ENCODE assay signal across 19 cellular contexts in the genomic region with DNA sequence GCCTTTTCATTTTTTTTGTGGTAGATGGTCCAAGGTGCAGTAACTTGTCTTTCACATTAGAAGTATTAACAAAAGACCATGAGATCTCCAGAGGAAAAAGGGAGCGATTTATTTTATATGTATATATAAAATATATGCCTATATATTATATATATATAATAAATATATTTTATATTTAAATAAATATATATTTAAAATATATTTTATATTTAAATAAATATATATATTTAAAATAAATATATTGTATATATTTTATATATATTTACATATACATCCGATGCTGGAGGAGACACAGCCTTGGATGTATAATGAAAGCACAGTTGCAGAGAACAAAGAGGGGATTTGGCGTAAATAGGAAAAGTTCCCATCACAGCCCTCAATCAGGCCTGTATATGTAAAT.
DNase-seq lines count a peak whose midpoint lies in the region; ATAC-seq, FAIRE-seq and TF ChIP-seq lines count a peak whose summit lies in the region.
"Had no signal": no experiment of that assay in that cellular context is flagged by ENCODE, and none has a peak within 500 bp of the region (broad histone marks: within the 10 kb centered on the region; RNA-seq: fewer than 3 reads in every experiment).

No MANE protein-coding gene starts in this region.

- H3K36me3 ChIP-seq in pancreas = no peaks in the 10 kb centered on the region

- H3K9me3 Mint-ChIP-seq in WTC11 = peaks cover 26% of the 10 kb centered on the region

- FAIRE-seq in G401.6 (lab: Jason Lieb, UNC) = peak; percentile 83
- FAIRE-seq in pancreas (lab: Jason Lieb, UNC) = peak; percentile 59
- FAIRE-seq: GM12892, GM19239, H1 had no signal

- CTCF ChIA-PET in WTC11 (lab: Charles Lee) = no interaction called here

- no peaks in the 10 kb centered on the region for H3K27me3 ChIP-seq in pancreas

- ATAC-seq in WTC11 = no peak
- no peak for ATAC-seq in pancreas
- no peak for ATAC-seq in HG03565 (IDR thresholded peaks at IDR 0.05; ENCODE audit: unreplicated experiment)

- H3K9me3 ChIP-seq in pancreas = no peaks in the 10 kb centered on the region

- POLR2A ChIA-PET in WTC11 (lab: Charles Lee) = no interaction called here

- 86 to 95% methylated on average over 3 of the region's 3 CpGs for WGBS in pancreas, 2 donors

- H3K36me3 Mint-ChIP-seq in WTC11 = peaks cover 18% of the 10 kb centered on the region
- H3K36me3 Mint-ChIP-seq: CD4-positive, alpha-beta memory T cell had no signal

- H3K27ac Mint-ChIP-seq in WTC11 = no peak overlapping the region
- H3K27ac Mint-ChIP-seq: CD4-positive, alpha-beta memory T cell had no signal

- TF ChIP-seq CTCF in WTC11 (IDR thresholded peaks at IDR 0.05) (no peak), pancreas (IDR thresholded peaks at IDR 0.05) (no peak)

- DNase-seq in WTC11 (ENCODE audit: low spot score) (no peak), pancreas (no peak), NCI-H146 treated with DMSO at 0.1 percent for 48 hours (lab: John Stamatoyannopoulos, UW; ENCODE audit: unreplicated experiment) (no peak), hippocampal formation (lab: John Stamatoyannopoulos, UW) (no peak)
- DNase-seq: 8988T; C1 segment of cervical spinal cord; Calu3; CD4-positive, alpha-beta memory T cell; COR-L47; DMS53; DMS79 treated with DMSO at 0.1 percent for 48 hours; GM23248; H7; HCEC 1CT had no signal

- H3K27ac ChIP-seq in pancreas = no peak overlapping the region
- H3K27ac ChIP-seq: GM23248 had no signal

- H3K4me3 Mint-ChIP-seq in WTC11 = no peak overlapping the region
- H3K4me3 Mint-ChIP-seq: CD4-positive, alpha-beta memory T cell had no signal

- peaks cover 6% of the 10 kb centered on the region for H3K27me3 Mint-ChIP-seq in WTC11 (ENCODE audit: low read depth)
- H3K27me3 Mint-ChIP-seq: CD4-positive, alpha-beta memory T cell had no signal

- H3K4me1 Mint-ChIP-seq in WTC11 = peaks cover 25% of the 10 kb centered on the region
- H3K4me1 Mint-ChIP-seq: CD4-positive, alpha-beta memory T cell had no signal

- no peaks in the 10 kb centered on the region for H3K4me1 ChIP-seq in pancreas

- H3K4me3 ChIP-seq in pancreas = no peak overlapping the region
- H3K4me3 ChIP-seq: GM23248 had no signal

- intact Hi-C loops in pancreas (cut with DNase I) = no loop called here

TF ChIP-seq in WTC11, 78 proteins besides CTCF, POLR2A, EP300 and RAD21:
- TF ChIP-seq ZNF671 (CRISPR knock-in tag; IDR thresholded peaks at IDR 0.05) = no peak
- peak; percentile 92; the same call in 1 of the 2 replicates for TF ChIP-seq HMGA2 (CRISPR knock-in tag; IDR thresholded peaks at IDR 0.05)
- TF ChIP-seq USF1 (CRISPR knock-in tag; IDR thresholded peaks at IDR 0.05) = no peak
